22 cellular contexts compared by ENCODE assay signal in genomic region chr11:74626130-74626529, GRCh38. TPM values are rescaled to one million over a fixed set of nuclear protein-coding genes. Genes with fewer than 3 reads are reported as not detected.
DNase-seq lines count a peak whose midpoint lies in the region; FAIRE-seq and TF ChIP-seq lines count a peak whose summit lies in the region.
"Had no signal": no experiment of that assay in that cellular context is flagged by ENCODE, and none has a peak within 500 bp of the region (broad histone marks: within the 10 kb centered on the region; RNA-seq: fewer than 3 reads in every experiment).

No MANE protein-coding gene starts in this region.

- no peak for TF ChIP-seq CTCF in chondrocyte (IDR thresholded peaks at IDR 0.05)

- DNase-seq in GM12891 (ENCODE audit: insufficient read length, low spot score) (no peak), chondrocyte (ENCODE audit: low spot score) (no peak), islet precursor cell (no peak), HEK293T (ENCODE audit: extremely low spot score) (no peak)
- DNase-seq: 8988T; ACHN; AML-193; Caco-2; Calu3; CD4-positive, alpha-beta T cell; CD8-positive, alpha-beta T cell; DMS 273 treated with DMSO at 0.1 percent for 48 hours; DMS153; DMS53; DMS79; DND-41; EL; GDM1 had no signal

- POLR2A ChIA-PET in HEK293T (lab: Yijun Ruan, JAX), result interaction anchor here (0.7 kb wide), 1 partner anchor 36 kb away, joined by 3 read pairs; no protein-coding TSS in a partner anchor

- CTCF ChIA-PET in HEK293T (lab: Yijun Ruan, JAX), result no interaction called here

- H3K4me1 Mint-ChIP-seq in dendritic cell treated with granulocyte-macrophage colony-stimulating factor and Interleukin-4, amounts not matched to agents 40 ng/mL and 50 ng/mL, for 4 days (ENCODE audit: low read depth), result peaks cover 30% of the 10 kb centered on the region
- H3K4me1 Mint-ChIP-seq in chondrocyte (ENCODE audit: low read depth), result peaks cover 8% of the 10 kb centered on the region

- TF ChIP-seq POLR2A in GM12891 (IDR thresholded peaks at IDR 0.05; ENCODE audit: low read depth, low read length), result no peak

- FAIRE-seq in GM12891 (lab: Jason Lieb, UNC), result peak; percentile 5
- FAIRE-seq: A204.1, GM19239 had no signal

- intact Hi-C loops in dendritic cell treated with granulocyte-macrophage colony-stimulating factor and Interleukin-4, amounts not matched to agents 40 ng/mL and 50 ng/mL, for 4 days (cut with micrococcal nuclease), result no loop called here

- H3K4me3 Mint-ChIP-seq in dendritic cell treated with granulocyte-macrophage colony-stimulating factor and Interleukin-4, amounts not matched to agents 40 ng/mL and 50 ng/mL, for 4 days, result no peak overlapping the region
- H3K4me3 Mint-ChIP-seq in chondrocyte (ENCODE audit: unreplicated experiment), result no peak overlapping the region
- H3K4me3 Mint-ChIP-seq: B cell; CD4-positive, alpha-beta T cell; CD8-positive, alpha-beta T cell had no signal

- H3K27ac Mint-ChIP-seq in dendritic cell treated with granulocyte-macrophage colony-stimulating factor and Interleukin-4, amounts not matched to agents 40 ng/mL and 50 ng/mL, for 4 days, result peak overlapping the region; percentile 41
- H3K27ac Mint-ChIP-seq in chondrocyte (ENCODE audit: unreplicated experiment), result no peak overlapping the region
- H3K27ac Mint-ChIP-seq: B cell; CD4-positive, alpha-beta T cell; CD8-positive, alpha-beta T cell had no signal

- H3K27me3 Mint-ChIP-seq in dendritic cell treated with granulocyte-macrophage colony-stimulating factor and Interleukin-4, amounts not matched to agents 40 ng/mL and 50 ng/mL, for 4 days, result no peaks in the 10 kb centered on the region
- H3K27me3 Mint-ChIP-seq in chondrocyte (ENCODE audit: low read depth), result no peaks in the 10 kb centered on the region
- H3K27me3 Mint-ChIP-seq: B cell; CD4-positive, alpha-beta T cell had no signal

- H3K9me3 Mint-ChIP-seq in dendritic cell treated with granulocyte-macrophage colony-stimulating factor and Interleukin-4, amounts not matched to agents 40 ng/mL and 50 ng/mL, for 4 days, result no peaks in the 10 kb centered on the region
- H3K9me3 Mint-ChIP-seq in chondrocyte (ENCODE audit: low read depth), result no peaks in the 10 kb centered on the region
- H3K9me3 Mint-ChIP-seq: CD4-positive, alpha-beta T cell; CD8-positive, alpha-beta T cell had no signal

- peaks cover 42% of the 10 kb centered on the region for H3K36me3 Mint-ChIP-seq in dendritic cell treated with granulocyte-macrophage colony-stimulating factor and Interleukin-4, amounts not matched to agents 40 ng/mL and 50 ng/mL, for 4 days (ENCODE audit: low read depth)
- peaks cover 7% of the 10 kb centered on the region for H3K36me3 Mint-ChIP-seq in chondrocyte (ENCODE audit: low read depth)

TF ChIP-seq in GM12891, 5 proteins besides CTCF, POLR2A, EP300 and RAD21:
- no peak for TF ChIP-seq PAX5 (IDR thresholded peaks at IDR 0.05; ENCODE audit: insufficient read depth, low read length, severe bottlenecking)
- TF ChIP-seq TAF1 (IDR thresholded peaks at IDR 0.05; ENCODE audit: low read depth, low read length), result no peak
- TF ChIP-seq SPI1 (IDR thresholded peaks at IDR 0.05; ENCODE audit: low read depth, low read length), result no peak
TF ChIP-seq in GM12891: peak in this region for 0.

TF ChIP-seq in HEK293T, 16 proteins besides CTCF, POLR2A, EP300 and RAD21:
- no peak for TF ChIP-seq FOXK2 (IDR thresholded peaks at IDR 0.05)

RNA-seq across cellular contexts. Expression of gene POLD3, which starts 33.7 kb away (rescaled TPM):
- 15.9 TPM for polyA plus RNA-seq in GM12891 (2012; ENCODE audit: low read depth, missing spikeins)
- total RNA-seq in chondrocyte, result 8.2 to 14.9 TPM (median 9.4 TPM) in 3 replicates
